8 cellular contexts compared by ENCODE assay signal in genomic region chr10:28628184-28628893, GRCh38. TPM values are rescaled to one million over a fixed set of nuclear protein-coding genes. Genes with fewer than 3 reads are reported as not detected.
DNase-seq lines count a peak whose midpoint lies in the region; ATAC-seq, FAIRE-seq and TF ChIP-seq lines count a peak whose summit lies in the region.

No MANE protein-coding gene starts in this region.

- DNase-seq in EH (ENCODE audit: low read depth), result peak; percentile 79
- peak; percentile 58 for DNase-seq in H54 (ENCODE audit: insufficient read length, low spot score)
- peak; percentile 72 for DNase-seq in NB4 (ENCODE audit: low read depth)
- peak in 33 of 34 experiments; percentile 3 to 65 (median 50) for DNase-seq in T-cell
- peak; percentile 75 for DNase-seq in amniotic epithelial cell (ENCODE audit: low read depth)
- DNase-seq in left ventricle myocardium superior, result peak; percentile 86
- peak; percentile 76 for DNase-seq in retina

- no peaks in the 10 kb centered on the region for H3K9me3 Mint-ChIP-seq in T-cell

- TF ChIP-seq CTCF in NB4 (IDR thresholded peaks at IDR 0.05; ENCODE audit: low read depth, low read length), result peak; percentile 67

- POLR2A ChIA-PET in T-cell (lab: Charles Lee), result interaction anchor here in 1 of 2 donors (0.5 kb wide), 1 partner anchor 17 kb away, joined by 5 read pairs; no protein-coding TSS in a partner anchor

- H3K4me1 Mint-ChIP-seq in T-cell, result peaks cover 7 to 9% (median 8%) of the 10 kb centered on the region in 3 donors

- H3K36me3 Mint-ChIP-seq in T-cell, result no peaks in the 10 kb centered on the region

- no peak for FAIRE-seq in H54 (lab: Jason Lieb, UNC)

- ATAC-seq in T-cell (replicated peaks in 1 of 4) (peak; percentile 59 to 78 (median 74)), left ventricle myocardium superior (peak; percentile 93), HG02840 (IDR thresholded peaks at IDR 0.05; ENCODE audit: low FRiP score, unreplicated experiment) (no peak)

- no peak overlapping the region for H3K27ac Mint-ChIP-seq in T-cell

- H3K4me3 ChIP-seq in NB4 (ENCODE audit: low read depth, low read length), result no peak overlapping the region

- intact Hi-C loops in left ventricle myocardium superior (cut with micrococcal nuclease), result no loop called here

- CTCF ChIA-PET in T-cell (lab: Charles Lee), result interaction anchor here (0.6 to 1.5 kb wide), 8 partner anchors 9 to 1474 kb away, joined by 3 to 8 read pairs (median 4); partner anchors contain the start of gene YME1L1 (in 1 of the 2)

- no peak for TF ChIP-seq POLR2A in H54 (IDR thresholded peaks at IDR 0.05; ENCODE audit: low read depth, low read length)
- TF ChIP-seq POLR2A in NB4 (IDR thresholded peaks at IDR 0.05; ENCODE audit: extremely low read depth, insufficient read length), result no peak

- peaks cover 26% of the 10 kb centered on the region in 2 donors for H3K27me3 Mint-ChIP-seq in T-cell

- H3K4me3 Mint-ChIP-seq in T-cell, result no peak overlapping the region

RNA-seq across cellular contexts. Expression of gene BAMBI, which starts 49.0 kb away (rescaled TPM):
- total RNA-seq in T-cell, result 1 to 10 TPM in 2 of 5 donors, under 1 TPM in 3; 0.16 to 2.3 (median 0.41) TPM
- total RNA-seq in left ventricle myocardium superior, result 12.5 TPM
